Comparison of ENCODE assay signal across 1 cellular context in genomic region chr2:170323743-170324142, GRCh38.
TF ChIP-seq lines count a peak whose summit lies in the region.

No MANE protein-coding gene starts in this region.

TF ChIP-seq in K562, 482 proteins besides CTCF, POLR2A, EP300 and RAD21 (continued from another document and continues in another):
- TF ChIP-seq, protein P1, sequence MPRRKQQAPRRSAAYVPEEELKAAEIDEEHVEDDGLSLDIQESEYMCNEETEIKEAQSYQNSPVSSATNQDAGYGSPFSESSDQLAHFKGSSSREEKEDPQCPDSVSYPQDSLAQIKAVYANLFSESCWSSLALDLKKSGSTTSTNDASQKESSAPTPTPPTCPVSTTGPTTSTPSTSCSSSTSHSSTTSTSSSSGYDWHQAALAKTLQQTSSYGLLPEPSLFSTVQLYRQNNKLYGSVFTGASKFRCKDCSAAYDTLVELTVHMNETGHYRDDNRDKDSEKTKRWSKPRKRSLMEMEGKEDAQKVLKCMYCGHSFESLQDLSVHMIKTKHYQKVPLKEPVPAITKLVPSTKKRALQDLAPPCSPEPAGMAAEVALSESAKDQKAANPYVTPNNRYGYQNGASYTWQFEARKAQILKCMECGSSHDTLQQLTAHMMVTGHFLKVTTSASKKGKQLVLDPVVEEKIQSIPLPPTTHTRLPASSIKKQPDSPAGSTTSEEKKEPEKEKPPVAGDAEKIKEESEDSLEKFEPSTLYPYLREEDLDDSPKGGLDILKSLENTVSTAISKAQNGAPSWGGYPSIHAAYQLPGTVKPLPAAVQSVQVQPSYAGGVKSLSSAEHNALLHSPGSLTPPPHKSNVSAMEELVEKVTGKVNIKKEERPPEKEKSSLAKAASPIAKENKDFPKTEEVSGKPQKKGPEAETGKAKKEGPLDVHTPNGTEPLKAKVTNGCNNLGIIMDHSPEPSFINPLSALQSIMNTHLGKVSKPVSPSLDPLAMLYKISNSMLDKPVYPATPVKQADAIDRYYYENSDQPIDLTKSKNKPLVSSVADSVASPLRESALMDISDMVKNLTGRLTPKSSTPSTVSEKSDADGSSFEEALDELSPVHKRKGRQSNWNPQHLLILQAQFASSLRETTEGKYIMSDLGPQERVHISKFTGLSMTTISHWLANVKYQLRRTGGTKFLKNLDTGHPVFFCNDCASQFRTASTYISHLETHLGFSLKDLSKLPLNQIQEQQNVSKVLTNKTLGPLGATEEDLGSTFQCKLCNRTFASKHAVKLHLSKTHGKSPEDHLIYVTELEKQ (CRISPR knock-in tag; IDR thresholded peaks at IDR 0.05), result 0 out of 2 replicates have a peak, but pooled peaks have one; percentile 20
- TF ChIP-seq SPI1 (IDR thresholded peaks at IDR 0.05; ENCODE audit: borderline replicate concordance, low read depth, low read length), result peak; percentile 84
- TF ChIP-seq SMAD3 (CRISPR knock-in tag; conservative IDR thresholded peaks at IDR 0.05), result no peak
- no peak for TF ChIP-seq MEIS2 (IDR thresholded peaks at IDR 0.05; ENCODE audit: partially characterized antibody)
- TF ChIP-seq REST (CRISPR knock-in tag; IDR thresholded peaks at IDR 0.05; ENCODE audit: low read depth), result 0 out of 2 replicates have a peak, but pooled peaks have one; percentile 22
- 0 out of 2 replicates have a peak, but pooled peaks have one; percentile 34 for TF ChIP-seq ZNF41 (CRISPR knock-in tag; conservative IDR thresholded peaks at IDR 0.05)
- no peak for TF ChIP-seq PBX2 (CRISPR knock-in tag; IDR thresholded peaks at IDR 0.05; ENCODE audit: low read depth)
- TF ChIP-seq PBX2 (tag; conservative IDR thresholded peaks at IDR 0.05; ENCODE audit: low read depth), result no peak
- no peak for TF ChIP-seq ZNF507 (tag; conservative IDR thresholded peaks at IDR 0.05)
- no peak for TF ChIP-seq SMARCA5 (IDR thresholded peaks at IDR 0.05)
- peak; percentile 29; the same call in 1 of the 2 replicates for TF ChIP-seq DMBX1 (CRISPR knock-in tag; IDR thresholded peaks at IDR 0.05; ENCODE audit: borderline replicate concordance)
- peak; percentile 45; the same call in 1 of the 2 replicates for TF ChIP-seq VEZF1 (CRISPR knock-in tag; IDR thresholded peaks at IDR 0.05)
- peak; percentile 9; the same call in 1 of the 2 replicates for TF ChIP-seq GTF2E2 (tag; IDR thresholded peaks at IDR 0.05)
- TF ChIP-seq ADNP (tag; IDR thresholded peaks at IDR 0.05), result 0 out of 2 replicates have a peak, but pooled peaks have one; percentile 24
- TF ChIP-seq SMARCA4 (IDR thresholded peaks at IDR 0.05), result no peak
- no peak for TF ChIP-seq ATF1 (CRISPR knock-in tag; IDR thresholded peaks at IDR 0.05)
- no peak for TF ChIP-seq ATF1 (tag; IDR thresholded peaks at IDR 0.05)
- TF ChIP-seq KAT7 (CRISPR knock-in tag; IDR thresholded peaks at IDR 0.05; ENCODE audit: borderline replicate concordance), result no peak; the same call in 1 of the 2 replicates
- no peak for TF ChIP-seq CSDE1 (IDR thresholded peaks at IDR 0.05)
- peak; percentile 80 for TF ChIP-seq FOSL1 (tag; conservative IDR thresholded peaks at IDR 0.05)
- TF ChIP-seq, protein P2, sequence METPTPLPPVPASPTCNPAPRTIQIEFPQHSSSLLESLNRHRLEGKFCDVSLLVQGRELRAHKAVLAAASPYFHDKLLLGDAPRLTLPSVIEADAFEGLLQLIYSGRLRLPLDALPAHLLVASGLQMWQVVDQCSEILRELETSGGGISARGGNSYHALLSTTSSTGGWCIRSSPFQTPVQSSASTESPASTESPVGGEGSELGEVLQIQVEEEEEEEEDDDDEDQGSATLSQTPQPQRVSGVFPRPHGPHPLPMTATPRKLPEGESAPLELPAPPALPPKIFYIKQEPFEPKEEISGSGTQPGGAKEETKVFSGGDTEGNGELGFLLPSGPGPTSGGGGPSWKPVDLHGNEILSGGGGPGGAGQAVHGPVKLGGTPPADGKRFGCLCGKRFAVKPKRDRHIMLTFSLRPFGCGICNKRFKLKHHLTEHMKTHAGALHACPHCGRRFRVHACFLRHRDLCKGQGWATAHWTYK (CRISPR knock-in tag; IDR thresholded peaks at IDR 0.05), result no peak
- TF ChIP-seq, protein P3, sequence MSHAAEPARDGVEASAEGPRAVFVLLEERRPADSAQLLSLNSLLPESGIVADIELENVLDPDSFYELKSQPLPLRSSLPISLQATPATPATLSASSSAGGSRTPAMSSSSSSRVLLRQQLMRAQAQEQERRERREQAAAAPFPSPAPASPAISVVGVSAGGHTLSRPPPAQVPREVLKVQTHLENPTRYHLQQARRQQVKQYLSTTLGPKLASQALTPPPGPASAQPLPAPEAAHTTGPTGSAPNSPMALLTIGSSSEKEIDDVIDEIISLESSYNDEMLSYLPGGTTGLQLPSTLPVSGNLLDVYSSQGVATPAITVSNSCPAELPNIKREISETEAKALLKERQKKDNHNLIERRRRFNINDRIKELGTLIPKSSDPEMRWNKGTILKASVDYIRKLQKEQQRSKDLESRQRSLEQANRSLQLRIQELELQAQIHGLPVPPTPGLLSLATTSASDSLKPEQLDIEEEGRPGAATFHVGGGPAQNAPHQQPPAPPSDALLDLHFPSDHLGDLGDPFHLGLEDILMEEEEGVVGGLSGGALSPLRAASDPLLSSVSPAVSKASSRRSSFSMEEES (CRISPR knock-in tag; IDR thresholded peaks at IDR 0.05), result 0 out of 2 replicates have a peak, but pooled peaks have one; percentile 7
- no peak for TF ChIP-seq SMARCB1 (IDR thresholded peaks at IDR 0.05; ENCODE audit: insufficient read length, low read depth)
- peak; percentile 9; the same call in 1 of the 2 replicates for TF ChIP-seq CBFA2T3 (IDR thresholded peaks at IDR 0.05)
- no peak for TF ChIP-seq EWSR1 (IDR thresholded peaks at IDR 0.05; ENCODE audit: borderline replicate concordance, low read depth, partially characterized antibody)
- TF ChIP-seq SP2 (IDR thresholded peaks at IDR 0.05; ENCODE audit: extremely low read depth, low read depth, low read length, poor library complexity, severe bottlenecking), result no peak
- no peak for TF ChIP-seq SRSF1 (IDR thresholded peaks at IDR 0.05; ENCODE audit: low read depth, low read length)
- TF ChIP-seq, protein P4, sequence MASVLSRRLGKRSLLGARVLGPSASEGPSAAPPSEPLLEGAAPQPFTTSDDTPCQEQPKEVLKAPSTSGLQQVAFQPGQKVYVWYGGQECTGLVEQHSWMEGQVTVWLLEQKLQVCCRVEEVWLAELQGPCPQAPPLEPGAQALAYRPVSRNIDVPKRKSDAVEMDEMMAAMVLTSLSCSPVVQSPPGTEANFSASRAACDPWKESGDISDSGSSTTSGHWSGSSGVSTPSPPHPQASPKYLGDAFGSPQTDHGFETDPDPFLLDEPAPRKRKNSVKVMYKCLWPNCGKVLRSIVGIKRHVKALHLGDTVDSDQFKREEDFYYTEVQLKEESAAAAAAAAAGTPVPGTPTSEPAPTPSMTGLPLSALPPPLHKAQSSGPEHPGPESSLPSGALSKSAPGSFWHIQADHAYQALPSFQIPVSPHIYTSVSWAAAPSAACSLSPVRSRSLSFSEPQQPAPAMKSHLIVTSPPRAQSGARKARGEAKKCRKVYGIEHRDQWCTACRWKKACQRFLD (CRISPR knock-in tag; IDR thresholded peaks at IDR 0.05), result no peak
- 0 out of 2 replicates have a peak, but pooled peaks have one; percentile 51 for TF ChIP-seq ZNF583 (CRISPR knock-in tag; IDR thresholded peaks at IDR 0.05)
- no peak for TF ChIP-seq TCF15 (CRISPR knock-in tag; IDR thresholded peaks at IDR 0.05)
- no peak for TF ChIP-seq GATA2 (CRISPR knock-in tag; IDR thresholded peaks at IDR 0.05)
- no peak for TF ChIP-seq RBFOX2 (IDR thresholded peaks at IDR 0.05; ENCODE audit: low read depth, low read length)
- no peak for TF ChIP-seq SRSF7 (optimal IDR thresholded peaks at IDR 0.05; ENCODE audit: low read depth, low read length)
- 0 out of 2 replicates have a peak, but pooled peaks have one; percentile 8 for TF ChIP-seq ZNF444 (CRISPR knock-in tag; IDR thresholded peaks at IDR 0.05)
- TF ChIP-seq TAF15 (IDR thresholded peaks at IDR 0.05; ENCODE audit: low read depth, low read length), result no peak
- TF ChIP-seq CREB3 (tag; conservative IDR thresholded peaks at IDR 0.05; ENCODE audit: low read depth), result no peak
- no peak for TF ChIP-seq HDAC1 (IDR thresholded peaks at IDR 0.05)
- TF ChIP-seq, protein P5, sequence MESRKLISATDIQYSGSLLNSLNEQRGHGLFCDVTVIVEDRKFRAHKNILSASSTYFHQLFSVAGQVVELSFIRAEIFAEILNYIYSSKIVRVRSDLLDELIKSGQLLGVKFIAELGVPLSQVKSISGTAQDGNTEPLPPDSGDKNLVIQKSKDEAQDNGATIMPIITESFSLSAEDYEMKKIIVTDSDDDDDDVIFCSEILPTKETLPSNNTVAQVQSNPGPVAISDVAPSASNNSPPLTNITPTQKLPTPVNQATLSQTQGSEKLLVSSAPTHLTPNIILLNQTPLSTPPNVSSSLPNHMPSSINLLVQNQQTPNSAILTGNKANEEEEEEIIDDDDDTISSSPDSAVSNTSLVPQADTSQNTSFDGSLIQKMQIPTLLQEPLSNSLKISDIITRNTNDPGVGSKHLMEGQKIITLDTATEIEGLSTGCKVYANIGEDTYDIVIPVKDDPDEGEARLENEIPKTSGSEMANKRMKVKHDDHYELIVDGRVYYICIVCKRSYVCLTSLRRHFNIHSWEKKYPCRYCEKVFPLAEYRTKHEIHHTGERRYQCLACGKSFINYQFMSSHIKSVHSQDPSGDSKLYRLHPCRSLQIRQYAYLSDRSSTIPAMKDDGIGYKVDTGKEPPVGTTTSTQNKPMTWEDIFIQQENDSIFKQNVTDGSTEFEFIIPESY (CRISPR knock-in tag; IDR thresholded peaks at IDR 0.05), result no peak
- TF ChIP-seq, protein P6, sequence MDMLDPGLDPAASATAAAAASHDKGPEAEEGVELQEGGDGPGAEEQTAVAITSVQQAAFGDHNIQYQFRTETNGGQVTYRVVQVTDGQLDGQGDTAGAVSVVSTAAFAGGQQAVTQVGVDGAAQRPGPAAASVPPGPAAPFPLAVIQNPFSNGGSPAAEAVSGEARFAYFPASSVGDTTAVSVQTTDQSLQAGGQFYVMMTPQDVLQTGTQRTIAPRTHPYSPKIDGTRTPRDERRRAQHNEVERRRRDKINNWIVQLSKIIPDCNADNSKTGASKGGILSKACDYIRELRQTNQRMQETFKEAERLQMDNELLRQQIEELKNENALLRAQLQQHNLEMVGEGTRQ (CRISPR knock-in tag; IDR thresholded peaks at IDR 0.05), result 0 out of 2 replicates have a peak, but pooled peaks have one; percentile 23
